Comparison of ENCODE assay signal across 8 cellular contexts in the genomic region with DNA sequence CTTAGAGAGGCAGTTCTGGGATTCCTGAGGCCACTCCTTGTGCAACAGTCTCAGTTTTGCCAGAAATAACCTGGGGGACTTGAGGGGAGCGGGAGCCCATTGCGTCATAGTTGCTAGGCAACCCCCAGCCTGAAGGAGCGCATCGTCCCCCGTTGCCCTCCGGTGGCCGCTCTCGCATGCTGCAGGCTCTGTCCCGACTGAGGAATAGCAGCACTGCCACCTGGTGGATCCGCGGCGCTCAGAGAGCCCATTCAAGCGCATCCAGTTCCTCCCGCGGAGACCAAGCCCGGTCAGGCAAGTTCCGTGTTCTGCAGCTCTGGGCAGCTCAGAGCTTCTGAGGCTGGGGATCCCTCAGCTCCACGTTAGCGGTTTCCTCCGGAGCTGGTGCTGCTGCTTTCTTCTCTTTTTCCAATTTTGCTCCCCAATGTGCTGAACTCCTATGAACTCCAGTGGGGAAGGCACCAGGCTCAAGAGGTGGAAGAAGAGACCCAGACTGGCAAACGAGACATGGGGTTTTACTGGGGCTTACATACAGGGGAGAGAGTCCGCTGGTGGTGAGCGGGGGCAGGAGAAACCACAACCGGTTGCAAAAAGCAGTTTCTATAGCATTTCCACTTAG. TPM values are rescaled to one million over a fixed set of nuclear protein-coding genes. Genes with fewer than 3 reads are reported as not detected.
A peak's percentile ranks its signal among the peaks of the same experiment; 100 is the strongest.
DNase-seq lines count a peak whose midpoint lies in the region; TF ChIP-seq lines count a peak whose summit lies in the region.

No MANE protein-coding gene starts in this region.

- H3K27me3 ChIP-seq in HAP-1 (ENCODE audit: low read depth), result no peaks in the 10 kb centered on the region
- H3K27me3 ChIP-seq in neuronal stem cell (ENCODE audit: control insufficient read depth in 3 of 3, insufficient read depth in 3 of 3, low read depth in 1 of 3, low read length in 3 of 3), result peaks cover 0 to 5% (median 0%) of the 10 kb centered on the region in 3 experiments

- DNase-seq in GM04503 (ENCODE audit: low read depth), result peak; percentile 68
- DNase-seq in HAP-1 (ENCODE audit: low spot score in 2 of 2), result peak; percentile 83 to 96
- DNase-seq in M059J (ENCODE audit: low read depth), result peak; percentile 89
- peak; percentile 92 for DNase-seq in RPMI7951 (ENCODE audit: low read depth)
- peak; percentile 74 for DNase-seq in activated T-helper 1 cell treated with Interleukin-2 at 50 U/mL for 16 hours (ENCODE audit: low read depth)
- peak; percentile 98 for DNase-seq in fibroblast of pulmonary artery (ENCODE audit: low read depth)
- DNase-seq in neuronal stem cell (ENCODE audit: low spot score), result peak; percentile 90
- peak; percentile 27 to 98 (median 90) for DNase-seq in substantia nigra (lab: John Stamatoyannopoulos, UW)

- H3K18ac ChIP-seq in neuronal stem cell (ENCODE audit: low read length), result no peak overlapping the region

- H3K9me3 ChIP-seq in HAP-1 (no peaks in the 10 kb centered on the region), neuronal stem cell (replicated peaks in 1 of 2; ENCODE audit: control insufficient read depth in 2 of 2, insufficient read depth in 1 of 2, low read depth in 1 of 2, low read length in 2 of 2) (no peaks in the 10 kb centered on the region)

- in situ Hi-C loops in HAP-1 (cut with MboI; ENCODE audit: low sequenced_read_pairs), result loop anchor here (5.0 kb wide), 1 partner anchor 100 kb away; a partner anchor contains a TSS

- no peak overlapping the region for H3K14ac ChIP-seq in neuronal stem cell (ENCODE audit: low read length)

- H2BK5ac ChIP-seq in neuronal stem cell (ENCODE audit: low read length), result no peak overlapping the region

- H3K36me3 ChIP-seq in HAP-1 (replicated peaks) (no peaks in the 10 kb centered on the region; the same call in 1 of the 2 replicates), neuronal stem cell (replicated peaks in 1 of 2; ENCODE audit: control insufficient read depth in 2 of 2, insufficient read depth in 2 of 2, low read length in 2 of 2) (no peaks in the 10 kb centered on the region)

- no peak overlapping the region for H2BK15ac ChIP-seq in neuronal stem cell (ENCODE audit: low read length)

- H3K79me1 ChIP-seq in neuronal stem cell (ENCODE audit: low read depth, low read length), result peaks cover 1% of the 10 kb centered on the region

- H3K4me3 ChIP-seq in HAP-1 (no peak overlapping the region), fibroblast of pulmonary artery (replicated peaks; ENCODE audit: low read depth, low read length) (no peak overlapping the region), neuronal stem cell (ENCODE audit: low read length in 2 of 2) (no peak overlapping the region)

- H2BK12ac ChIP-seq in neuronal stem cell (ENCODE audit: low read length), result no peak overlapping the region

- no CpG with 5 or more reads among the region's 24 CpGs for WGBS in neuronal stem cell (ENCODE audit: extremely low coverage in 2 of 2, insufficient read length in 2 of 2, insufficient replicate concordance in 1 of 2), 2 donors

- no peak overlapping the region for H2AK5ac ChIP-seq in neuronal stem cell (ENCODE audit: low read depth, low read length)

- no peaks in the 10 kb centered on the region for H3K4me1 ChIP-seq in HAP-1
- H3K4me1 ChIP-seq in neuronal stem cell (ENCODE audit: control insufficient read depth in 2 of 2, insufficient read depth in 1 of 2, low read depth in 1 of 2, low read length in 2 of 2), result peaks cover 8 to 13% of the 10 kb centered on the region in 2 donors

- H3K4ac ChIP-seq in neuronal stem cell (ENCODE audit: low read length), result no peak overlapping the region

- no peak overlapping the region for H3K27ac ChIP-seq in neuronal stem cell (replicated peaks; ENCODE audit: low read length)
- no peak overlapping the region for H3K27ac ChIP-seq in substantia nigra (ENCODE audit: low read depth, low read length, poor library complexity, severe bottlenecking)

- no peak overlapping the region for H4K8ac ChIP-seq in neuronal stem cell (ENCODE audit: low read depth, low read length)

- H4K91ac ChIP-seq in neuronal stem cell (ENCODE audit: low read depth, low read length, poor library complexity), result no peak overlapping the region

- peak overlapping the region; percentile 73 for H2AFZ ChIP-seq in neuronal stem cell (ENCODE audit: low read length)

- no peak overlapping the region for H3K4me2 ChIP-seq in neuronal stem cell (ENCODE audit: insufficient read depth, low read length, poor library complexity, severe bottlenecking)

- TF ChIP-seq CTCF in fibroblast of pulmonary artery (IDR thresholded peaks at IDR 0.05; ENCODE audit: low read length, missing control alignments), result peak; percentile 99

- H3K23ac ChIP-seq in neuronal stem cell (ENCODE audit: low read depth, low read length, poor library complexity), result no peak overlapping the region

- H2BK120ac ChIP-seq in neuronal stem cell (ENCODE audit: low read depth, low read length), result no peak overlapping the region

- H3K9ac ChIP-seq in neuronal stem cell (ENCODE audit: low read depth, low read length, poor library complexity), result no peak overlapping the region

RNA-seq across cellular contexts. Expression of a gene that starts 15.1 kb away (rescaled TPM):
- total RNA-seq in M059J (2014; rRNA removed; shearing (Covaris generic)), result 1.2 and 2.6 TPM in 2 replicates
- 2.8 and 3.0 TPM in 2 replicates for total RNA-seq in RPMI7951 (2014; rRNA removed; shearing (Covaris generic))
- polyA plus RNA-seq in neuronal stem cell (2013, experiment 1 of 2), result 3.2 TPM
- polyA plus RNA-seq in neuronal stem cell (2013, experiment 2 of 2), result 3.4 TPM

RNA-seq across cellular contexts. Expression of a gene that starts 44.9 kb away (rescaled TPM):
- total RNA-seq in M059J (2014; rRNA removed; shearing (Covaris generic)), result 6.7 and 16.3 TPM in 2 replicates
- total RNA-seq in RPMI7951 (2014; rRNA removed; shearing (Covaris generic)), result 16.8 and 20.7 TPM in 2 replicates
- 12.9 TPM for polyA plus RNA-seq in neuronal stem cell (2013, experiment 1 of 2)
- polyA plus RNA-seq in neuronal stem cell (2013, experiment 2 of 2), result 12.0 TPM
